In genomic region chr1:178532392-178532791, GRCh38 we compare ENCODE assay signal across 1 cellular context.
A peak's percentile ranks its signal among the peaks of the same experiment; 100 is the strongest.
TF ChIP-seq lines count a peak whose summit lies in the region.

No MANE protein-coding gene starts in this region.

TF ChIP-seq in HepG2, 621 proteins besides CTCF, POLR2A, EP300 and RAD21 (continued from another document and continues in another):
- TF ChIP-seq IKZF5 (CRISPR knock-in tag; IDR thresholded peaks at IDR 0.05) (peak; percentile 50; the same call in 1 of the 2 replicates), ZNF44 (CRISPR knock-in tag; IDR thresholded peaks at IDR 0.05) (no peak), KMT2A (CRISPR knock-in tag; IDR thresholded peaks at IDR 0.05) (no peak), ZNF598 (CRISPR knock-in tag; IDR thresholded peaks at IDR 0.05; ENCODE audit: borderline replicate concordance) (0 out of 2 replicates have a peak, but pooled peaks have one; percentile 23), HMGXB4 (CRISPR knock-in tag; IDR thresholded peaks at IDR 0.05; ENCODE audit: borderline replicate concordance in 1 of 2, low read depth in 1 of 2) (peak; percentile 67 to 81), ZFP90 (CRISPR knock-in tag; IDR thresholded peaks at IDR 0.05; ENCODE audit: borderline replicate concordance) (0 out of 2 replicates have a peak, but pooled peaks have one; percentile 23), AKNA (CRISPR knock-in tag; IDR thresholded peaks at IDR 0.05; ENCODE audit: borderline replicate concordance) (no peak), SP4 (CRISPR knock-in tag; IDR thresholded peaks at IDR 0.05) (peak; percentile 43; the same call in 1 of the 2 replicates), TGIF2 (CRISPR knock-in tag; IDR thresholded peaks at IDR 0.05) (no peak), ZNF362 (CRISPR knock-in tag; IDR thresholded peaks at IDR 0.05; ENCODE audit: borderline replicate concordance) (no peak), ZNF547 (CRISPR knock-in tag; IDR thresholded peaks at IDR 0.05) (peak; percentile 64; the same call in 1 of the 2 replicates), GTF3A (CRISPR knock-in tag; conservative IDR thresholded peaks at IDR 0.05) (no peak), ZNF703 (CRISPR knock-in tag; IDR thresholded peaks at IDR 0.05; ENCODE audit: borderline replicate concordance) (no peak), FOXC1 (CRISPR knock-in tag; IDR thresholded peaks at IDR 0.05; ENCODE audit: borderline replicate concordance) (no peak), HOXA5 (CRISPR knock-in tag; IDR thresholded peaks at IDR 0.05) (0 out of 2 replicates have a peak, but pooled peaks have one; percentile 40), ARNTL (CRISPR knock-in tag; IDR thresholded peaks at IDR 0.05) (no peak), SMC3 (IDR thresholded peaks at IDR 0.05; ENCODE audit: low read length) (peak; percentile 81), ZNF691 (CRISPR knock-in tag; IDR thresholded peaks at IDR 0.05; ENCODE audit: borderline replicate concordance, low read depth) (peak; percentile 38; the same call in 1 of the 2 replicates), ZNF558 (CRISPR knock-in tag; IDR thresholded peaks at IDR 0.05; ENCODE audit: borderline replicate concordance) (no peak), FOXA3 (CRISPR knock-in tag; IDR thresholded peaks at IDR 0.05) (0 out of 2 replicates have a peak, but pooled peaks have one; percentile 26), JUND (CRISPR knock-in tag; IDR thresholded peaks at IDR 0.05) (no peak), ZBTB7A (CRISPR knock-in tag; IDR thresholded peaks at IDR 0.05) (no peak), NCOA1 (CRISPR knock-in tag; IDR thresholded peaks at IDR 0.05) (no peak), MBD4 (IDR thresholded peaks at IDR 0.05; ENCODE audit: borderline replicate concordance, low read length) (no peak), WIZ (CRISPR knock-in tag; IDR thresholded peaks at IDR 0.05) (no peak), HHEX (CRISPR knock-in tag; IDR thresholded peaks at IDR 0.05) (no peak), BCL3 (CRISPR knock-in tag; IDR thresholded peaks at IDR 0.05) (0 out of 2 replicates have a peak, but pooled peaks have one; percentile 37), ZNF577 (CRISPR knock-in tag; IDR thresholded peaks at IDR 0.05; ENCODE audit: borderline replicate concordance, low read depth) (no peak), GATA4 (IDR thresholded peaks at IDR 0.05; ENCODE audit: borderline replicate concordance, low read depth) (no peak), EED (CRISPR knock-in tag; IDR thresholded peaks at IDR 0.05) (no peak), ZMYM4 (CRISPR knock-in tag; IDR thresholded peaks at IDR 0.05) (no peak), SOX6 (IDR thresholded peaks at IDR 0.05) (no peak), SOX6 (CRISPR knock-in tag; IDR thresholded peaks at IDR 0.05) (peak; percentile 33), REPIN1 (CRISPR knock-in tag; IDR thresholded peaks at IDR 0.05; ENCODE audit: borderline replicate concordance, low read depth) (no peak), CBX5 (CRISPR knock-in tag; IDR thresholded peaks at IDR 0.05; ENCODE audit: borderline replicate concordance) (peak; percentile 38; the same call in 1 of the 2 replicates), ZNF652 (CRISPR knock-in tag; IDR thresholded peaks at IDR 0.05; ENCODE audit: borderline replicate concordance, low read depth) (no peak), ELK4 (CRISPR knock-in tag; IDR thresholded peaks at IDR 0.05; ENCODE audit: borderline replicate concordance) (no peak), ZNF234 (CRISPR knock-in tag; conservative IDR thresholded peaks at IDR 0.05) (no peak), ESRRA (CRISPR knock-in tag; IDR thresholded peaks at IDR 0.05; ENCODE audit: low read depth) (no peak), ZBTB34 (CRISPR knock-in tag; IDR thresholded peaks at IDR 0.05) (no peak), GMEB1 (CRISPR knock-in tag; IDR thresholded peaks at IDR 0.05; ENCODE audit: borderline replicate concordance) (0 out of 2 replicates have a peak, but pooled peaks have one; percentile 18), RFXANK (CRISPR knock-in tag; IDR thresholded peaks at IDR 0.05) (no peak), ATRX (CRISPR knock-in tag; IDR thresholded peaks at IDR 0.05; ENCODE audit: borderline replicate concordance) (no peak), NR3C1 (CRISPR knock-in tag; IDR thresholded peaks at IDR 0.05) (no peak), SOX13 (IDR thresholded peaks at IDR 0.05) (no peak), SOX13 (CRISPR knock-in tag; conservative IDR thresholded peaks at IDR 0.05 in 1 of 2, IDR thresholded peaks at IDR 0.05 in 1 of 2) (no peak), THAP11 (CRISPR knock-in tag; IDR thresholded peaks at IDR 0.05) (0 out of 2 replicates have a peak, but pooled peaks have one; percentile 21), ZNF781 (CRISPR knock-in tag; IDR thresholded peaks at IDR 0.05; ENCODE audit: borderline replicate concordance, not compliant biosample characterization) (no peak), HOXA3 (CRISPR knock-in tag; IDR thresholded peaks at IDR 0.05) (peak; percentile 29; the same call in 1 of the 2 replicates), ZFP82 (CRISPR knock-in tag; IDR thresholded peaks at IDR 0.05; ENCODE audit: borderline replicate concordance) (no peak), TBP (CRISPR knock-in tag; IDR thresholded peaks at IDR 0.05) (no peak)
